28 cellular contexts compared by ENCODE assay signal in genomic region chr15:71107501-71107815, GRCh38. TPM values are rescaled to one million over a fixed set of nuclear protein-coding genes. Genes with fewer than 3 reads are reported as not detected.
"Had no signal": no experiment of that assay in that cellular context is flagged by ENCODE, and none has a peak within 500 bp of the region (broad histone marks: within the 10 kb centered on the region; RNA-seq: fewer than 3 reads in every experiment).

No MANE protein-coding gene starts in this region.

- H3K4me1 ChIP-seq: esophagus muscularis mucosa, gastrocnemius medialis, heart right ventricle had no signal

- H3K27ac ChIP-seq: brain microvascular endothelial cell, esophagus muscularis mucosa, foreskin keratinocyte, gastrocnemius medialis, heart right ventricle, hepatocyte had no signal

- H3K27me3 ChIP-seq: brain microvascular endothelial cell, esophagus muscularis mucosa, foreskin keratinocyte, gastrocnemius medialis, heart right ventricle, hepatocyte had no signal

- H3K36me3 ChIP-seq: brain microvascular endothelial cell, esophagus muscularis mucosa, gastrocnemius medialis, heart right ventricle had no signal

- H3K9me3 ChIP-seq: esophagus muscularis mucosa, gastrocnemius medialis, heart right ventricle had no signal

- ATAC-seq: activated CD8-positive, alpha-beta memory T cell treated with anti-CD3 and anti-CD28 coated beads, Interleukin-2, amount 10 ng/mL, durations not matched to agents 7 days and 5 days; activated CD8-positive, alpha-beta T cell treated with anti-CD3 and anti-CD28 coated beads, Interleukin-2, amount 10 ng/mL, durations not matched to agents 7 days and 5 days; foreskin keratinocyte; gastrocnemius medialis; heart right ventricle had no signal

- DNase-seq: activated CD4-positive, alpha-beta memory T cell treated with anti-CD3 and anti-CD28 coated beads for 36 hours; activated CD4-positive, alpha-beta T cell treated with anti-CD3 and anti-CD28 coated beads for 36 hours; activated CD4-positive, alpha-beta T cell treated with anti-CD3 and anti-CD28 coated beads, Interleukin-2, amount 10 ng/mL, durations not matched to agents 24 days and 14 days; activated CD4-positive, CD25-positive, alpha-beta regulatory T cell; activated CD4-positive, CD25-positive, alpha-beta regulatory T cell treated with anti-CD3 and anti-CD28 coated beads, Interleukin-2, amount 50 U/mL, for 72 hours; activated CD8-positive, alpha-beta memory T cell treated with anti-CD3 and anti-CD28 coated beads, Interleukin-2, amount 10 ng/mL, durations not matched to agents 7 days and 5 days; activated CD8-positive, alpha-beta memory T cell treated with anti-CD3 and anti-CD28 coated beads, Interleukin-2, amount 50 U/mL, for 4 hours; activated CD8-positive, alpha-beta T cell treated with anti-CD3 and anti-CD28 coated beads, Interleukin-2, amount 10 ng/mL, durations not matched to agents 7 days and 5 days; activated gamma-delta T cell; activated naive CD4-positive, alpha-beta T cell treated with anti-CD3 and anti-CD28 coated beads, Interleukin-2, amount 50 U/mL, for 16 hours; activated naive CD4-positive, alpha-beta T cell treated with Interleukin-2 at 50 U/mL for 16 hours; activated T-cell treated with anti-CD3 and anti-CD28 coated beads, Interleukin-2, amount 50 U/mL, for 1 hour; activated T-cell treated with anti-CD3 and anti-CD28 coated beads, Interleukin-2, amount 50 U/mL, for 48 hours; amniotic stem cell; anterior cingulate cortex; brain microvascular endothelial cell; caudate nucleus; effector CD8-positive, alpha-beta T cell; erythroblast; gastrocnemius medialis; glutamatergic neuron; heart right ventricle; T-helper 2 cell had no signal

- H3K4me3 ChIP-seq: esophagus muscularis mucosa, gastrocnemius medialis, heart right ventricle, hepatocyte had no signal

RNA-seq across cellular contexts. Expression of gene THSD4, which starts 7.8 kb away (rescaled TPM):
- total RNA-seq: activated CD4-positive, alpha-beta memory T cell treated with anti-CD3 and anti-CD28 coated beads for 36 hours; activated CD4-positive, alpha-beta T cell treated with anti-CD3 and anti-CD28 coated beads for 36 hours; activated CD4-positive, alpha-beta T cell treated with anti-CD3 and anti-CD28 coated beads, Interleukin-2, amount 10 ng/mL, durations not matched to agents 24 days and 14 days; activated CD8-positive, alpha-beta memory T cell treated with anti-CD3 and anti-CD28 coated beads for 36 hours; activated CD8-positive, alpha-beta memory T cell treated with anti-CD3 and anti-CD28 coated beads, Interleukin-2, amount 10 ng/mL, durations not matched to agents 7 days and 5 days; activated CD8-positive, alpha-beta T cell treated with anti-CD3 and anti-CD28 coated beads, Interleukin-2, amount 10 ng/mL, durations not matched to agents 7 days and 5 days; T-helper 1 cell treated with Interleukin-12 subunit alpha and Interleukin-12 subunit beta and Interleukin-4 antibody, amounts not matched to agents 30 ng/mL and 1 ng/mL, for 36 hours had no signal
